ENCODE assay signal across 19 cellular contexts in genomic region chr11:18780329-18780728, GRCh38. TPM values are rescaled to one million over a fixed set of nuclear protein-coding genes. Genes with fewer than 3 reads are reported as not detected.
A peak's percentile ranks its signal among the peaks of the same experiment; 100 is the strongest.
DNase-seq lines count a peak whose midpoint lies in the region; ATAC-seq and TF ChIP-seq lines count a peak whose summit lies in the region.
"Had no signal": no experiment of that assay in that cellular context is flagged by ENCODE, and none has a peak within 500 bp of the region (broad histone marks: within the 10 kb centered on the region; RNA-seq: fewer than 3 reads in every experiment).

No MANE protein-coding gene starts in this region.

- H3K36me3 Mint-ChIP-seq in GM23338 (ENCODE audit: low read depth) (no peaks in the 10 kb centered on the region; the same call in 2 of the 3 replicates), neural progenitor cell (no peaks in the 10 kb centered on the region)

- H3K4me3 Mint-ChIP-seq in GM23338 (no peak overlapping the region), neural progenitor cell (no peak overlapping the region)
- H3K4me3 Mint-ChIP-seq: HFFc6, IgD-negative memory B cell had no signal

- H3K27me3 Mint-ChIP-seq in GM23338 (ENCODE audit: insufficient read depth, low read depth, poor library complexity) (peaks cover 7% of the 10 kb centered on the region), neural progenitor cell (ENCODE audit: insufficient read depth, low read depth) (peaks cover 7% of the 10 kb centered on the region)
- H3K27me3 Mint-ChIP-seq: IgD-negative memory B cell had no signal

- no peaks in the 10 kb centered on the region for H3K9me3 ChIP-seq in PC-3 (ENCODE audit: low read length)
- no peaks in the 10 kb centered on the region for H3K9me3 ChIP-seq in neural progenitor cell (ENCODE audit: low read depth)

- H3K9ac ChIP-seq in PC-3 (ENCODE audit: low read length) (no peak overlapping the region), neural progenitor cell (no peak overlapping the region)

- H3K9me2 ChIP-seq in GM23338 (ENCODE audit: insufficient read depth): no peaks in the 10 kb centered on the region
- H3K9me2 ChIP-seq in PC-3 (replicated peaks; ENCODE audit: low read length): no peaks in the 10 kb centered on the region

- H3K79me2 ChIP-seq in GM23338 (replicated peaks; ENCODE audit: insufficient read depth) (no peaks in the 10 kb centered on the region), PC-3 (ENCODE audit: low read length) (no peaks in the 10 kb centered on the region), neural progenitor cell (ENCODE audit: low read depth) (no peaks in the 10 kb centered on the region)

- H3K4me1 Mint-ChIP-seq in GM23338 (peaks cover 20% of the 10 kb centered on the region), neural progenitor cell (no peaks in the 10 kb centered on the region)
- H3K4me1 Mint-ChIP-seq: IgD-negative memory B cell had no signal

- peak; percentile 43 for ATAC-seq in GM23338
- ATAC-seq in PC-3: peak; percentile 22; the same call in 1 of the 2 replicates
- ATAC-seq in foreskin keratinocyte: peak; percentile 9
- ATAC-seq in HG02981 (IDR thresholded peaks at IDR 0.05; ENCODE audit: unreplicated experiment): no peak
- no peak for ATAC-seq in HG03097 (IDR thresholded peaks at IDR 0.05; ENCODE audit: low FRiP score, unreplicated experiment)

- H3K4me1 ChIP-seq in GM23338 (ENCODE audit: insufficient read depth) (no peaks in the 10 kb centered on the region; the same call in 1 of the 2 replicates), PC-3 (ENCODE audit: insufficient read depth, low read length) (0 out of 2 replicates have a peak, but pooled peaks cover 5% of the 10 kb centered on the region), foreskin keratinocyte (no peaks in the 10 kb centered on the region), neural progenitor cell (peaks cover 10% of the 10 kb centered on the region)

- H3K27ac Mint-ChIP-seq in GM23338: no peak overlapping the region
- H3K27ac Mint-ChIP-seq in neural progenitor cell: no peak overlapping the region
- H3K27ac Mint-ChIP-seq: HFFc6, IgD-negative memory B cell had no signal

- DNase-seq in GM23338 (ENCODE audit: low spot score): no peak
- DNase-seq in PC-3: no peak
- DNase-seq in foreskin keratinocyte: no peak
- DNase-seq in neural progenitor cell (ENCODE audit: low spot score): no peak
- DNase-seq in COLO668 (lab: John Stamatoyannopoulos, UW; ENCODE audit: unreplicated experiment): no peak
- DNase-seq in Kasumi-1 (lab: John Stamatoyannopoulos, UW): no peak
- DNase-seq: EL, GOT3, HFFc6, NCI-H1105, NCI-H1694, NCI-H226, NCI-H524 treated with DMSO at 0.1 percent for 48 hours, SIG-M5 had no signal

- H3K36me3 ChIP-seq in GM23338 (ENCODE audit: insufficient read depth) (no peaks in the 10 kb centered on the region), PC-3 (ENCODE audit: low read depth, low read length) (no peaks in the 10 kb centered on the region), neural progenitor cell (no peaks in the 10 kb centered on the region)

- H2AFZ ChIP-seq in GM23338 (no peak overlapping the region), PC-3 (ENCODE audit: low read length) (no peak overlapping the region), neural progenitor cell (replicated peaks) (no peak overlapping the region)

- intact Hi-C loops in PC-3 (cut with micrococcal nuclease): no loop called here

- H3K9me3 Mint-ChIP-seq in GM23338: no peaks in the 10 kb centered on the region; the same call in 2 of the 3 replicates
- no peaks in the 10 kb centered on the region for H3K9me3 Mint-ChIP-seq in neural progenitor cell
- H3K9me3 Mint-ChIP-seq: HFFc6, IgD-negative memory B cell had no signal

- 0 out of 2 replicates have a peak overlapping the region, but pooled peaks have one; percentile 20 for H3K4me2 ChIP-seq in GM23338
- H3K4me2 ChIP-seq in PC-3 (ENCODE audit: low read length): no peak overlapping the region
- peak overlapping the region; percentile 18 for H3K4me2 ChIP-seq in neural progenitor cell

- POLR2A ChIA-PET in PC-3 (lab: Charles Lee; ENCODE audit: unreplicated experiment): no interaction called here

- H3F3A ChIP-seq in GM23338 (replicated peaks; ENCODE audit: low read depth): no peaks in the 10 kb centered on the region
- H3F3A ChIP-seq in PC-3 (ENCODE audit: low read length, unreplicated experiment): no peaks in the 10 kb centered on the region
- H3F3A ChIP-seq in neural progenitor cell (ENCODE audit: low read depth): no peaks in the 10 kb centered on the region

- CTCF ChIA-PET in PC-3 (lab: Charles Lee): no interaction called here

- H4K20me1 ChIP-seq in GM23338 (replicated peaks; ENCODE audit: insufficient read depth): no peaks in the 10 kb centered on the region
- H4K20me1 ChIP-seq in PC-3 (ENCODE audit: low read length): no peaks in the 10 kb centered on the region
- H4K20me1 ChIP-seq in neural progenitor cell (ENCODE audit: low read depth): peaks cover 3% of the 10 kb centered on the region

- no TSS peak for BruUV-seq in PC-3 (replicated peaks; lab: Mats Ljungman, UMichigan)

- no peak overlapping the region for H3K27ac ChIP-seq in GM23338 (ENCODE audit: low read depth)
- no peak overlapping the region for H3K27ac ChIP-seq in PC-3 (ENCODE audit: low read length)
- no peak overlapping the region for H3K27ac ChIP-seq in foreskin keratinocyte
- H3K27ac ChIP-seq in neural progenitor cell: no peak overlapping the region

- H3K4me3 ChIP-seq in GM23338 (no peak overlapping the region), PC-3 (ENCODE audit: low read length) (no peak overlapping the region), neural progenitor cell (no peak overlapping the region)

- H3K27me3 ChIP-seq in GM23338 (ENCODE audit: insufficient read depth) (no peaks in the 10 kb centered on the region), PC-3 (ENCODE audit: low read length) (no peaks in the 10 kb centered on the region), foreskin keratinocyte (peaks cover 13% of the 10 kb centered on the region), neural progenitor cell (no peaks in the 10 kb centered on the region)

- no peak for TF ChIP-seq CTCF in GM23338 (conservative IDR thresholded peaks at IDR 0.05; ENCODE audit: low read depth in 2 of 2)
- TF ChIP-seq CTCF in PC-3 (conservative IDR thresholded peaks at IDR 0.05; ENCODE audit: low read depth, low read length): no peak
- TF ChIP-seq CTCF in foreskin keratinocyte (conservative IDR thresholded peaks at IDR 0.05): no peak
- no peak for TF ChIP-seq CTCF in neural progenitor cell (IDR thresholded peaks at IDR 0.05)

TF ChIP-seq in GM23338, 12 proteins besides CTCF, POLR2A, EP300 and RAD21:
- TF ChIP-seq STAT1 (IDR thresholded peaks at IDR 0.05; ENCODE audit: unreplicated experiment) (no peak), NANOG (IDR thresholded peaks at IDR 0.05; ENCODE audit: borderline replicate concordance) (no peak), ZNF114 (CRISPR knock-in tag; IDR thresholded peaks at IDR 0.05) (no peak), CREB1 (CRISPR knock-in tag; IDR thresholded peaks at IDR 0.05; ENCODE audit: low read depth) (no peak), EZH2phosphoT487 (IDR thresholded peaks at IDR 0.05; ENCODE audit: unreplicated experiment) (no peak), EZH2 (IDR thresholded peaks at IDR 0.05; ENCODE audit: low read depth, unreplicated experiment) (no peak), POLR2AphosphoS5 (IDR thresholded peaks at IDR 0.05; ENCODE audit: low read depth) (no peak), JUNB (IDR thresholded peaks at IDR 0.05; ENCODE audit: unreplicated experiment) (no peak)

RNA-seq across cellular contexts. Expression of gene PTPN5, which starts 11.3 kb away (rescaled TPM):
- total RNA-seq in GM23338 (2014; rRNA removed; shearing (Covaris generic)): 4.9 and 5.7 TPM in 2 replicates
- polyA plus RNA-seq in GM23338 (2016; fragmentation: Nextera tagmentation; extraction: Ambion mirVana): 3.6 and 3.7 TPM in 2 replicates
- 0.95 and 2.8 TPM in 2 replicates for total RNA-seq in PC-3 (2014; rRNA removed)
- not detected in 2 replicates for total RNA-seq in foreskin keratinocyte
- polyA plus RNA-seq in foreskin keratinocyte: not detected in 2 replicates
- 8.5 and 15.8 TPM in 2 replicates for total RNA-seq in neural progenitor cell (ENCODE audit: low replicate concordance)
- total RNA-seq: HFFc6, HT-29, LHCN-M2 had no signal
- polyA plus RNA-seq: IgD-negative memory B cell had no signal

RNA-seq across cellular contexts. Expression of gene IGSF22, which starts 54.3 kb away (rescaled TPM):
- total RNA-seq in GM23338 (2014; rRNA removed; shearing (Covaris generic)): not detected in 2 replicates
- 0.37 and 0.85 TPM in 2 replicates for polyA plus RNA-seq in GM23338 (2016; fragmentation: Nextera tagmentation; extraction: Ambion mirVana)
- total RNA-seq in PC-3 (2014; rRNA removed): 0.12 TPM in 1 of 2 replicates, not detected in the other
- 0.27 and 0.46 TPM in 2 replicates for total RNA-seq in foreskin keratinocyte
- 0.42 and 0.47 TPM in 2 replicates for polyA plus RNA-seq in foreskin keratinocyte
- total RNA-seq in neural progenitor cell (ENCODE audit: low replicate concordance): 0.41 TPM in 1 of 2 replicates, not detected in the other
- total RNA-seq: HFFc6, LHCN-M2 had no signal

Comparison
In these comparisons a context has a peak if more than half of its experiments do, and no peak if none do; other contexts are left out.
1. ATAC-seq: peak in GM23338 (single experiment), PC-3 (single experiment) and foreskin keratinocyte (single experiment); none in HG02981 (single experiment) and HG03097 (single experiment).